ENCODE assay signal across 30 cellular contexts in genomic region chr11:131136476-131136875, GRCh38.
A peak's percentile ranks its signal among the peaks of the same experiment; 100 is the strongest.
DNase-seq lines count a peak whose midpoint lies in the region; ATAC-seq and TF ChIP-seq lines count a peak whose summit lies in the region.
"Had no signal": no experiment of that assay in that cellular context is flagged by ENCODE, and none has a peak within 500 bp of the region (broad histone marks: within the 10 kb centered on the region; RNA-seq: fewer than 3 reads in every experiment).

No MANE protein-coding gene starts in this region.

- intact Hi-C loops in lower lobe of right lung (cut with DNase I): no loop called here

- ATAC-seq in activated CD4-positive, CD25-positive, alpha-beta regulatory T cell treated with anti-CD3 and anti-CD28 coated beads, Interleukin-2, amount 50 U/mL, for 24 hours: no peak
- ATAC-seq in lower lobe of right lung: no peak
- ATAC-seq: naive thymus-derived CD4-positive, alpha-beta T cell; psoas muscle; sciatic nerve; stimulated activated naive CD8-positive, alpha-beta T cell treated with anti-CD3 and anti-CD28 coated beads, Interleukin-15, amount 100 ng/mL, for 72 hours had no signal

- no peaks in the 10 kb centered on the region for H3K36me3 ChIP-seq in lower lobe of right lung
- H3K36me3 ChIP-seq: esophagus squamous epithelium, neutrophil, thoracic aorta had no signal

- H3K9me3 ChIP-seq in lower lobe of right lung: no peaks in the 10 kb centered on the region
- H3K9me3 ChIP-seq: esophagus squamous epithelium, neutrophil, psoas muscle, thoracic aorta had no signal

- no peaks in the 10 kb centered on the region for H3K4me1 ChIP-seq in lower lobe of right lung
- H3K4me1 ChIP-seq: psoas muscle had no signal

- H3K27me3 ChIP-seq in lower lobe of right lung (ENCODE audit: low read depth): no peaks in the 10 kb centered on the region
- H3K27me3 ChIP-seq: neutrophil had no signal

- no peak overlapping the region for H3K4me3 ChIP-seq in AG10803 (ENCODE audit: low read length)
- H3K4me3 ChIP-seq in epithelial cell of esophagus (ENCODE audit: low read length): no peak overlapping the region
- H3K4me3 ChIP-seq in lower lobe of right lung: no peak overlapping the region
- H3K4me3 ChIP-seq: esophagus squamous epithelium, psoas muscle, thoracic aorta had no signal

- no peak overlapping the region for H3K27ac ChIP-seq in lower lobe of right lung
- H3K27ac ChIP-seq: esophagus squamous epithelium, neutrophil, psoas muscle, thoracic aorta had no signal

- TF ChIP-seq CTCF in AG10803 (conservative IDR thresholded peaks at IDR 0.05; ENCODE audit: low read length) (no peak), epithelial cell of esophagus (IDR thresholded peaks at IDR 0.05; ENCODE audit: insufficient read depth, low read depth, low read length, missing control alignments) (no peak), lower lobe of right lung (IDR thresholded peaks at IDR 0.05) (no peak)

- DNase-seq in AG10803 (ENCODE audit: low read depth) (peak; percentile 25), HT1080 (ENCODE audit: low read depth) (peak; percentile 63), epithelial cell of esophagus (ENCODE audit: low read depth) (peak; percentile 52), left kidney (ENCODE audit: low read depth, low spot score) (peak; percentile 51), DMS53 (lab: John Stamatoyannopoulos, UW) (no peak), lower lobe of right lung (no peak)
- DNase-seq: activated CD4-positive, alpha-beta T cell treated with anti-CD3 and anti-CD28 coated beads, Interleukin-2, amount 10 ng/mL, durations not matched to agents 7 days and 5 days; activated gamma-delta T cell treated with Interleukin-2 at 50 U/mL for 16 hours; activated T-cell treated with anti-CD3 and anti-CD28 coated beads, Interleukin-2, amount 50 U/mL, for 1 hour; dermis blood vessel endothelial cell; DMS 273 treated with DMSO at 0.1 percent for 48 hours; endodermal cell; esophagus squamous epithelium; glutamatergic neuron; midbrain; naive thymus-derived CD4-positive, alpha-beta T cell; NCI-H1092 treated with DMSO at 0.1 percent for 48 hours; NCI-H1694 treated with DMSO at 0.1 percent for 48 hours; NCI-H446; NCI-H748 treated with DMSO at 0.1 percent for 48 hours; psoas muscle; stimulated activated CD4-positive, alpha-beta T cell treated with anti-CD3 and anti-CD28 coated beads, Interleukin-12 subunit alpha, Interleukin-12 subunit beta, amount 100 ng/mL, for 4 hours; stimulated activated CD4-positive, alpha-beta T cell treated with anti-CD3 and anti-CD28 coated beads, Interleukin-2, amount 100 ng/mL, for 48 hours; stimulated activated naive CD8-positive, alpha-beta T cell treated with anti-CD3 and anti-CD28 coated beads, Interleukin-15, amount 100 ng/mL, for 72 hours; SW 1271; T-helper 9 cell had no signal

Comparison
In these comparisons a context has a peak if more than half of its experiments do, and no peak if none do; other contexts are left out.
1. DNase-seq: peak in AG10803 (single experiment), HT1080 (single experiment), epithelial cell of esophagus (single experiment) and left kidney (single experiment); none in DMS53 (single experiment) and lower lobe of right lung (single experiment).